7 cellular contexts compared by ENCODE assay signal in genomic region chr7:107891619-107892366, GRCh38. TPM values are rescaled to one million over a fixed set of nuclear protein-coding genes. Genes with fewer than 3 reads are reported as not detected.
DNase-seq lines count a peak whose midpoint lies in the region; ATAC-seq, FAIRE-seq and TF ChIP-seq lines count a peak whose summit lies in the region.

No MANE protein-coding gene starts in this region.

- intact Hi-C loops in HepG2 (cut with micrococcal nuclease; ENCODE audit: unreplicated experiment): loop anchor here (5.0 kb wide), 2 partner anchors 76 to 126 kb away; no protein-coding TSS in a partner anchor

- peaks cover 5% of the 10 kb centered on the region for H3K36me3 Mint-ChIP-seq in astrocyte (ENCODE audit: low read depth, unreplicated experiment)

- H3K79me2 ChIP-seq in KMS-11 (ENCODE audit: insufficient read depth, low read depth): peaks cover 55% of the 10 kb centered on the region
- H3K79me2 ChIP-seq in astrocyte (ENCODE audit: insufficient read depth, low read length): peaks cover 54% of the 10 kb centered on the region
- peaks cover 31% of the 10 kb centered on the region for H3K79me2 ChIP-seq in HepG2 (ENCODE audit: insufficient read depth, low read length)

- TF ChIP-seq POLR2A in HepG2 (IDR thresholded peaks at IDR 0.05; ENCODE audit: insufficient read depth in 1 of 2, low read depth in 2 of 2, low read length in 2 of 2): no peak
- TF ChIP-seq POLR2A in tibial nerve (IDR thresholded peaks at IDR 0.05): no peak

- TF ChIP-seq CTCF in KMS-11 (conservative IDR thresholded peaks at IDR 0.05; ENCODE audit: low read depth, low read length) (no peak), astrocyte (IDR thresholded peaks at IDR 0.05; ENCODE audit: insufficient read depth, low read depth, low read length) (no peak), HepG2 (CRISPR knock-in tag; IDR thresholded peaks at IDR 0.05) (no peak), tibial nerve (IDR thresholded peaks at IDR 0.05) (no peak)

- DNase-seq in GM04503 (ENCODE audit: low read depth) (peak; percentile 20), astrocyte (ENCODE audit: low read depth) (peak; percentile 28), HepG2 (ENCODE audit: low spot score) (no peak), tibial nerve (ENCODE audit: low spot score in 2 of 2) (no peak), NCI-H345 (lab: John Stamatoyannopoulos, UW) (no peak)

- TF ChIP-seq RAD21 in HepG2 (CRISPR knock-in tag; IDR thresholded peaks at IDR 0.05): no peak

- POLR2A ChIA-PET in HepG2 (lab: Yijun Ruan, JAX): interaction anchor here (2.0 kb wide), 1 partner anchor 149 kb away, joined by 8 read pairs; no protein-coding TSS in a partner anchor

- in situ Hi-C loops in HepG2 (cut with HindIII; ENCODE audit: extremely low pct_ligation_motif_present, low pct_unique_long_range_greater_than_20kb): loop anchor here (25.0 kb wide), 1 partner anchor 679 kb away; no protein-coding TSS in a partner anchor

- BruUV-seq in HepG2 (replicated peaks; lab: Mats Ljungman, UMichigan): no TSS peak

- H3K4me1 ChIP-seq in KMS-11 (ENCODE audit: low read depth, poor library complexity, severe bottlenecking): peaks cover 33% of the 10 kb centered on the region
- peaks cover 13% of the 10 kb centered on the region for H3K4me1 ChIP-seq in astrocyte (ENCODE audit: insufficient read depth, low read length)
- H3K4me1 ChIP-seq in HepG2 (ENCODE audit: insufficient read depth, low read length): peaks cover 33% of the 10 kb centered on the region
- peaks cover 0 to 55% (median 20%) of the 10 kb centered on the region in 4 donors for H3K4me1 ChIP-seq in tibial nerve

- H3K4me2 ChIP-seq in KMS-11: peak overlapping the region; percentile 81
- peak overlapping the region; percentile 89 for H3K4me2 ChIP-seq in astrocyte (ENCODE audit: low read length)
- peak overlapping the region; percentile 98 for H3K4me2 ChIP-seq in HepG2 (ENCODE audit: low read depth, low read length)

- FAIRE-seq in astrocyte (lab: Jason Lieb, UNC) (no peak), HepG2 (lab: Jason Lieb, UNC) (no peak)

- peak; percentile 26 for ATAC-seq in GM21381 (IDR thresholded peaks at IDR 0.05; ENCODE audit: unreplicated experiment)
- no peak for ATAC-seq in HepG2

- CTCF ChIA-PET in HepG2 (lab: Yijun Ruan, JAX; ENCODE audit: low intra/inter-chr PET ratio, low total read pairs): no interaction called here

- H3K9ac ChIP-seq in KMS-11 (peak overlapping the region; percentile 94), astrocyte (ENCODE audit: low read length) (peak overlapping the region; percentile 92), HepG2 (ENCODE audit: insufficient read depth, low read depth, low read length) (peak overlapping the region; percentile 91)

- H2AFZ ChIP-seq in KMS-11 (ENCODE audit: low read depth) (peak overlapping the region; percentile 95), astrocyte (ENCODE audit: low read depth, low read length) (peak overlapping the region; percentile 97), HepG2 (ENCODE audit: low read length) (no peak overlapping the region)

- TF ChIP-seq EP300 in HepG2 (IDR thresholded peaks at IDR 0.05; ENCODE audit: low read depth in 2 of 2, low read length in 2 of 2) (no peak), HepG2 (CRISPR knock-in tag; IDR thresholded peaks at IDR 0.05; ENCODE audit: borderline replicate concordance) (no peak), tibial nerve (IDR thresholded peaks at IDR 0.05) (no peak)

- H3K27me3 Mint-ChIP-seq in astrocyte (ENCODE audit: low read depth, unreplicated experiment): no peaks in the 10 kb centered on the region

- peak overlapping the region; percentile 54 for H3K4me3 ChIP-seq in KMS-11 (IDR thresholded peaks at IDR 0.05; ENCODE audit: insufficient read depth, low read depth, low read length)
- H3K4me3 ChIP-seq in astrocyte (ENCODE audit: insufficient read depth, low read depth, low read length): peak overlapping the region; percentile 86
- peak overlapping the region; percentile 73 to 86 (median 79) for H3K4me3 ChIP-seq in HepG2 (replicated peaks in 1 of 3; ENCODE audit: insufficient read depth in 1 of 3, low read depth in 2 of 3, low read length in 3 of 3)
- H3K4me3 ChIP-seq in tibial nerve: peak overlapping the region; percentile 55 to 96 (median 92)

- peak overlapping the region; percentile 93 for H3K27ac Mint-ChIP-seq in astrocyte (ENCODE audit: unreplicated experiment)

- peak overlapping the region; percentile 95 for H3K27ac ChIP-seq in KMS-11
- H3K27ac ChIP-seq in astrocyte (ENCODE audit: low read depth, low read length): peak overlapping the region; percentile 91
- peak overlapping the region; percentile 86 for H3K27ac ChIP-seq in HepG2 (ENCODE audit: extremely low read length, insufficient read depth, low read length)
- peak overlapping the region; percentile 84 to 99 (median 96) for H3K27ac ChIP-seq in tibial nerve

- peaks cover 2% of the 10 kb centered on the region for H3K9me3 Mint-ChIP-seq in astrocyte (ENCODE audit: unreplicated experiment)

- H3K36me3 ChIP-seq in KMS-11 (ENCODE audit: insufficient read depth): peaks cover 5% of the 10 kb centered on the region; the same call in 1 of the 2 replicates
- H3K36me3 ChIP-seq in astrocyte (ENCODE audit: insufficient read depth, low read length): peaks cover 13% of the 10 kb centered on the region
- peaks cover 2 to 24% of the 10 kb centered on the region in 2 experiments for H3K36me3 ChIP-seq in HepG2 (replicated peaks in 1 of 2; ENCODE audit: control insufficient read depth in 1 of 2, insufficient read depth in 2 of 2, low read length in 2 of 2)
- peaks cover 0 to 28% (median 0%) of the 10 kb centered on the region in 3 donors for H3K36me3 ChIP-seq in tibial nerve

- peak overlapping the region; percentile 98 for H3K4me3 Mint-ChIP-seq in astrocyte (ENCODE audit: unreplicated experiment)

- H3K9me3 ChIP-seq in astrocyte (ENCODE audit: insufficient read depth, low read depth, low read length) (no peaks in the 10 kb centered on the region), HepG2 (ENCODE audit: low read length) (no peaks in the 10 kb centered on the region), tibial nerve (no peaks in the 10 kb centered on the region)

- peaks cover 25% of the 10 kb centered on the region for H3K4me1 Mint-ChIP-seq in astrocyte (ENCODE audit: low read depth, unreplicated experiment)

- no peaks in the 10 kb centered on the region for H3K27me3 ChIP-seq in KMS-11 (ENCODE audit: insufficient read depth, low read depth)
- H3K27me3 ChIP-seq in astrocyte (ENCODE audit: insufficient read depth, low read length): peaks cover 1% of the 10 kb centered on the region
- H3K27me3 ChIP-seq in HepG2 (ENCODE audit: control insufficient read depth in 1 of 2, insufficient read depth in 2 of 2, low read length in 2 of 2): no peaks in the 10 kb centered on the region; a peak in 1 of 5 replicates
- H3K27me3 ChIP-seq in tibial nerve: no peaks in the 10 kb centered on the region

- 24% methylated on average over 9 of the region's 10 CpGs for WGBS in HepG2 (ENCODE audit: low lambda C conversion rate)
- WGBS in tibial nerve, 2 donors: 33 to 36% methylated on average over 10 of the region's 10 CpGs

- no peaks in the 10 kb centered on the region for H4K20me1 ChIP-seq in KMS-11 (ENCODE audit: insufficient read depth)
- H4K20me1 ChIP-seq in astrocyte (ENCODE audit: insufficient read depth, low read length): peaks cover 42% of the 10 kb centered on the region
- peaks cover 9% of the 10 kb centered on the region; the same call in 1 of the 2 replicates for H4K20me1 ChIP-seq in HepG2 (ENCODE audit: insufficient read depth, low read length)

TF ChIP-seq in HepG2, 621 proteins besides CTCF, POLR2A, EP300 and RAD21 (continues in another document):
- TF ChIP-seq NFE2L2 (IDR thresholded peaks at IDR 0.05; ENCODE audit: low read length) (peak; percentile 83), ZNF333 (CRISPR knock-in tag; IDR thresholded peaks at IDR 0.05; ENCODE audit: borderline replicate concordance) (no peak), ZNF747 (CRISPR knock-in tag; IDR thresholded peaks at IDR 0.05; ENCODE audit: borderline replicate concordance) (no peak), HOXA7 (CRISPR knock-in tag; IDR thresholded peaks at IDR 0.05) (no peak), ISX (CRISPR knock-in tag; conservative IDR thresholded peaks at IDR 0.05) (no peak), CEBPB (IDR thresholded peaks at IDR 0.05; ENCODE audit: borderline replicate concordance, low read depth, low read length) (peak; percentile 60; the same call in 1 of the 2 replicates), ZNF350 (CRISPR knock-in tag; IDR thresholded peaks at IDR 0.05; ENCODE audit: borderline replicate concordance, low read depth) (0 out of 2 replicates have a peak, but pooled peaks have one; percentile 6), CEBPG (CRISPR knock-in tag; IDR thresholded peaks at IDR 0.05) (peak; percentile 42; the same call in 1 of the 2 replicates), XRCC5 (optimal IDR thresholded peaks at IDR 0.05; ENCODE audit: low read length) (peak; percentile 12)

RNA-seq across cellular contexts. Expression of gene DLD, which starts 0.8 kb away (rescaled TPM):
- total RNA-seq in astrocyte (73.1 and 73.3 TPM in 2 replicates), HepG2 (2016; rRNA removed; fragmentation: Illumina TruSeq; extraction: Trizol) (95.2 and 128 TPM in 2 replicates), tibial nerve (10 to 100 TPM; 43.5 to 67.3 (median 59.9) TPM)
- 4.0 and 6.8 TPM in 2 replicates for total RNA-seq in HepG2 (2016; cell fraction: cytosol; rRNA removed; fragmentation: Illumina TruSeq; extraction: Trizol; ENCODE audit: low read depth)
- total RNA-seq in HepG2 (2016; cell fraction: insoluble cytoplasmic fraction; rRNA removed; fragmentation: Illumina TruSeq; extraction: Trizol): 89.3 and 126 TPM in 2 replicates
- 14.2 and 16.2 TPM in 2 replicates for total RNA-seq in HepG2 (2016; cell fraction: membrane; rRNA removed; fragmentation: Illumina TruSeq; extraction: Trizol)
- total RNA-seq in HepG2 (2016; cell fraction: nucleus; rRNA removed; fragmentation: Illumina TruSeq; extraction: Trizol): 61.9 and 75.0 TPM in 2 replicates
- polyA plus RNA-seq in HepG2 (2011; rRNA removed): 49.1 and 56.8 TPM in 2 replicates
- 55.9 and 73.4 TPM in 2 replicates for polyA plus RNA-seq in HepG2 (2011; cell fraction: cytosol; rRNA removed)
- 25.3 and 27.2 TPM in 2 replicates for polyA plus RNA-seq in HepG2 (2011; cell fraction: nucleus; rRNA removed)
- polyA plus RNA-seq in HepG2 (2012): 72.7 and 78.6 TPM in 2 replicates
- 5.4 and 5.8 TPM in 2 replicates for polyA plus RNA-seq in HepG2 (2016; cell fraction: cytosol; fragmentation: Illumina TruSeq; extraction: Trizol; ENCODE audit: low read depth)
- 120 and 143 TPM in 2 replicates for polyA plus RNA-seq in HepG2 (2016; cell fraction: insoluble cytoplasmic fraction; fragmentation: Illumina TruSeq; extraction: Trizol; ENCODE audit: low read depth)
- polyA plus RNA-seq in HepG2 (2016; cell fraction: membrane; fragmentation: Illumina TruSeq; extraction: Trizol; ENCODE audit: low read depth): 9.0 and 13.3 TPM in 2 replicates
- 59.8 and 70.0 TPM in 2 replicates for polyA plus RNA-seq in HepG2 (2016; cell fraction: nucleus; fragmentation: Illumina TruSeq; extraction: Trizol; ENCODE audit: insufficient read depth, low read depth)
- 41.9 and 55.9 TPM in 2 replicates for polyA minus RNA-seq in HepG2 (2011; rRNA and poly(A)+ RNA removed; ENCODE audit: low replicate concordance)
- 27.3 and 39.1 TPM in 2 replicates for polyA minus RNA-seq in HepG2 (2011; cell fraction: cytosol; rRNA and poly(A)+ RNA removed)
- 49.2 and 53.0 TPM in 2 replicates for polyA minus RNA-seq in HepG2 (2011; cell fraction: nucleus; rRNA and poly(A)+ RNA removed)

Comparison
In these comparisons a context has a peak if more than half of its experiments do, and no peak if none do; other contexts are left out.
1. DNase-seq: peak in GM04503 (single experiment) and astrocyte (single experiment); none in HepG2 (single experiment), tibial nerve (0 of 2) and NCI-H345 (single experiment).
2. Peak in every context shown above with its lines, with median percentiles within 50 percentile points of each other: H3K27ac ChIP-seq, H3K4me2 ChIP-seq, H3K4me3 ChIP-seq and H3K9ac ChIP-seq.